1 cellular context compared by ENCODE assay signal in the genomic region with DNA sequence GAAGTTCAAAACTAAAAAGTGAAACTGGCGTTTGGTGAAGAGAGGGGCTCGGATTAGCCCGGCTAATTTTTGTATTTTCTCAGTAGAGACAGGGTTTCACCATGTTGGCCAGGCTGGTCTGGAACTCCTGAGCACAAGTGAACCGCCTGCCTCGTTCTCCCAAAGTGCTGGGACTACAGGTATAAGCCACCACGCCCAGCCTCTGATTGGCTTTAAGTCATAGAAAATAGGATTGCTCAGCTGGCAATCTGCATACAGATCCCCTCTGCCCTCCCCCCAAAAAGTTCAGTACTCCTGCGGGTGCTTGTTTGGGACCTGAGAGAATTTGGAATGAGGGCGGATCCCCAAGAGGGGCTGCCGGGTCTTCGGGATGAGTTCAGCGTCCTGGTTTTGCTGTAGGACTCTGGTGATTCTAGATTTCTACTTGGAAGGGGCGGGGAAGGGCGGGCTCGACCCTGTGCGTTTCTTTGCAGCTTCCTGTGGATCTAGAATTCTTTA.
TF ChIP-seq lines count a peak whose summit lies in the region.

No MANE protein-coding gene starts in this region.

TF ChIP-seq in HepG2, 621 proteins besides CTCF, POLR2A, EP300 and RAD21 (continued from another document):
- TF ChIP-seq, protein P1, sequence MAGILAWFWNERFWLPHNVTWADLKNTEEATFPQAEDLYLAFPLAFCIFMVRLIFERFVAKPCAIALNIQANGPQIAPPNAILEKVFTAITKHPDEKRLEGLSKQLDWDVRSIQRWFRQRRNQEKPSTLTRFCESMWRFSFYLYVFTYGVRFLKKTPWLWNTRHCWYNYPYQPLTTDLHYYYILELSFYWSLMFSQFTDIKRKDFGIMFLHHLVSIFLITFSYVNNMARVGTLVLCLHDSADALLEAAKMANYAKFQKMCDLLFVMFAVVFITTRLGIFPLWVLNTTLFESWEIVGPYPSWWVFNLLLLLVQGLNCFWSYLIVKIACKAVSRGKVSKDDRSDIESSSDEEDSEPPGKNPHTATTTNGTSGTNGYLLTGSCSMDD (CRISPR knock-in tag; IDR thresholded peaks at IDR 0.05), result no peak
TF ChIP-seq in HepG2: peak in this region for 0.
